Comparison of ENCODE assay signal across 24 cellular contexts in genomic region chr5:83724001-83724400, GRCh38. TPM values are rescaled to one million over a fixed set of nuclear protein-coding genes. Genes with fewer than 3 reads are reported as not detected.
DNase-seq lines count a peak whose midpoint lies in the region; ATAC-seq and TF ChIP-seq lines count a peak whose summit lies in the region.
"Had no signal": no experiment of that assay in that cellular context is flagged by ENCODE, and none has a peak within 500 bp of the region (broad histone marks: within the 10 kb centered on the region; RNA-seq: fewer than 3 reads in every experiment).

No MANE protein-coding gene starts in this region.

- CTCF ChIA-PET in WTC11 (lab: Charles Lee) = no interaction called here

- H3K4me1 Mint-ChIP-seq in endothelial cell (ENCODE audit: unreplicated experiment) (peaks cover 31% of the 10 kb centered on the region), WTC11 (peaks cover 41% of the 10 kb centered on the region)

- H3K4me3 Mint-ChIP-seq in endothelial cell (ENCODE audit: unreplicated experiment) (no peak overlapping the region), WTC11 (no peak overlapping the region)
- H3K4me3 Mint-ChIP-seq: activated T-cell treated with anti-CD3 and anti-CD28 coated beads, Interleukin-2, amount 50 U/mL, for 24 hours; CD4-positive, alpha-beta memory T cell; stimulated activated naive B cell treated with anti-CD40 and anti-IgM and Interleukin-4, amounts not matched to agents 10 μg/mL and 1 μg/mL and 100 μg/mL, for 72 hours had no signal

- H3K4me3 ChIP-seq in osteoblast (ENCODE audit: insufficient read depth, low read length) = no peak overlapping the region
- H3K4me3 ChIP-seq in uterus = no peak overlapping the region
- H3K4me3 ChIP-seq: heart left ventricle, left lung had no signal

- H3K4me1 ChIP-seq in osteoblast (ENCODE audit: insufficient read depth, low read length) = peaks cover 22% of the 10 kb centered on the region
- no peaks in the 10 kb centered on the region for H3K4me1 ChIP-seq in uterus

- intact Hi-C loops in uterus (cut with DNase I; ENCODE audit: low total_unique reads) = no loop called here

- POLR2A ChIA-PET in WTC11 (lab: Charles Lee) = no interaction called here

- H3K27me3 ChIP-seq in osteoblast (ENCODE audit: insufficient read depth, low read length) (no peaks in the 10 kb centered on the region), uterus (no peaks in the 10 kb centered on the region)

- H3K9me3 Mint-ChIP-seq in endothelial cell (ENCODE audit: unreplicated experiment) = no peaks in the 10 kb centered on the region
- H3K9me3 Mint-ChIP-seq in WTC11 = peaks cover 12% of the 10 kb centered on the region
- H3K9me3 Mint-ChIP-seq: activated T-cell treated with anti-CD3 and anti-CD28 coated beads, Interleukin-2, amount 50 U/mL, for 24 hours; stimulated activated naive B cell treated with anti-CD40 and anti-IgM and Interleukin-4, amounts not matched to agents 10 μg/mL and 1 μg/mL and 100 μg/mL, for 72 hours had no signal

- H3K4me2 ChIP-seq in osteoblast (ENCODE audit: insufficient read depth, low read length) = no peak overlapping the region

- H3K36me3 ChIP-seq in osteoblast (ENCODE audit: insufficient read depth, low read length) (no peaks in the 10 kb centered on the region), uterus (no peaks in the 10 kb centered on the region)
- H3K36me3 ChIP-seq: heart left ventricle, left lung had no signal

- H4K20me1 ChIP-seq in osteoblast (ENCODE audit: insufficient read depth, low read length) = no peaks in the 10 kb centered on the region

- ATAC-seq in HG02798 (IDR thresholded peaks at IDR 0.05; ENCODE audit: poor library complexity, unreplicated experiment) (peak; percentile 39), WTC11 (no peak), GM21528 (IDR thresholded peaks at IDR 0.05; ENCODE audit: low FRiP score, unreplicated experiment) (no peak)
- ATAC-seq: heart left ventricle; left lung; stimulated activated naive B cell treated with anti-CD40 and anti-IgM and Interleukin-4, amounts not matched to agents 10 μg/mL and 1 μg/mL and 100 μg/mL, for 72 hours had no signal

- TF ChIP-seq CTCF in endothelial cell (IDR thresholded peaks at IDR 0.05; ENCODE audit: unreplicated experiment) (no peak), osteoblast (IDR thresholded peaks at IDR 0.05; ENCODE audit: extremely low read depth, low read depth, low read length) (no peak), uterus (IDR thresholded peaks at IDR 0.05) (no peak), WTC11 (IDR thresholded peaks at IDR 0.05) (no peak)

- H3K27ac ChIP-seq in osteoblast (ENCODE audit: low read depth, low read length) (peak overlapping the region; percentile 37), uterus (no peak overlapping the region)
- H3K27ac ChIP-seq: heart left ventricle, left lung had no signal

- no peak for TF ChIP-seq POLR2A in uterus (IDR thresholded peaks at IDR 0.05)

- H3K9me3 ChIP-seq in osteoblast (ENCODE audit: low read depth, low read length) = no peaks in the 10 kb centered on the region
- no peaks in the 10 kb centered on the region for H3K9me3 ChIP-seq in uterus
- H3K9me3 ChIP-seq: heart left ventricle, left lung had no signal

- H2AFZ ChIP-seq in osteoblast (ENCODE audit: low read length) = peak overlapping the region; percentile 81

- H3K27me3 Mint-ChIP-seq in endothelial cell (ENCODE audit: unreplicated experiment) (peaks cover 5% of the 10 kb centered on the region), WTC11 (ENCODE audit: low read depth) (no peaks in the 10 kb centered on the region)

- DNase-seq in ELF-1 (ENCODE audit: low read depth, low spot score) = peak; percentile 23
- DNase-seq in endothelial cell (ENCODE audit: low spot score) = no peak
- no peak for DNase-seq in osteoblast (ENCODE audit: insufficient read length, low spot score, missing footprints)
- no peak for DNase-seq in uterus
- no peak for DNase-seq in WTC11 (ENCODE audit: low spot score)
- DNase-seq: activated CD4-positive, alpha-beta T cell treated with anti-CD3 and anti-CD28 coated beads for 1 hour; activated CD8-positive, alpha-beta memory T cell treated with anti-CD3 and anti-CD28 coated beads for 24 hours; activated naive CD4-positive, alpha-beta T cell treated with Interleukin-2 at 50 U/mL for 16 hours; activated T-cell treated with anti-CD3 and anti-CD28 coated beads, Interleukin-2, amount 50 U/mL, for 24 hours; CD4-positive, alpha-beta memory T cell; dermis blood vessel endothelial cell; DMS79 treated with DMSO at 0.1 percent for 48 hours; heart left ventricle; KG1; left lung; NCI-H1694; NCI-H2171; NCI-H774; SHP77; stimulated activated CD4-positive, alpha-beta T cell treated with anti-CD3 and anti-CD28 coated beads, Interleukin-1b, Interleukin-23, amount 100 ng/mL, for 48 hours; stimulated activated naive B cell treated with anti-CD40 and anti-IgM and Interleukin-4, amounts not matched to agents 10 μg/mL and 1 μg/mL and 100 μg/mL, for 72 hours had no signal

- H3K36me3 Mint-ChIP-seq in endothelial cell (ENCODE audit: low read depth, unreplicated experiment) (no peaks in the 10 kb centered on the region), WTC11 (no peaks in the 10 kb centered on the region; the same call in 1 of the 2 replicates)
- H3K36me3 Mint-ChIP-seq: CD4-positive, alpha-beta memory T cell; stimulated activated naive B cell treated with anti-CD40 and anti-IgM and Interleukin-4, amounts not matched to agents 10 μg/mL and 1 μg/mL and 100 μg/mL, for 72 hours had no signal

- H3K79me2 ChIP-seq in osteoblast (ENCODE audit: insufficient read depth, low read length) = no peaks in the 10 kb centered on the region

- H3K27ac Mint-ChIP-seq in endothelial cell (ENCODE audit: unreplicated experiment) (peak overlapping the region; percentile 45), WTC11 (no peak overlapping the region)
- H3K27ac Mint-ChIP-seq: activated T-cell treated with anti-CD3 and anti-CD28 coated beads, Interleukin-2, amount 50 U/mL, for 24 hours; CD4-positive, alpha-beta memory T cell; stimulated activated naive B cell treated with anti-CD40 and anti-IgM and Interleukin-4, amounts not matched to agents 10 μg/mL and 1 μg/mL and 100 μg/mL, for 72 hours had no signal

TF ChIP-seq in WTC11, 78 proteins besides CTCF, POLR2A, EP300 and RAD21 (continues in another document):
- TF ChIP-seq, protein P1, sequence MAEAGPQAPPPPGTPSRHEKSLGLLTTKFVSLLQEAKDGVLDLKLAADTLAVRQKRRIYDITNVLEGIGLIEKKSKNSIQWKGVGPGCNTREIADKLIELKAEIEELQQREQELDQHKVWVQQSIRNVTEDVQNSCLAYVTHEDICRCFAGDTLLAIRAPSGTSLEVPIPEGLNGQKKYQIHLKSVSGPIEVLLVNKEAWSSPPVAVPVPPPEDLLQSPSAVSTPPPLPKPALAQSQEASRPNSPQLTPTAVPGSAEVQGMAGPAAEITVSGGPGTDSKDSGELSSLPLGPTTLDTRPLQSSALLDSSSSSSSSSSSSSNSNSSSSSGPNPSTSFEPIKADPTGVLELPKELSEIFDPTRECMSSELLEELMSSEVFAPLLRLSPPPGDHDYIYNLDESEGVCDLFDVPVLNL (CRISPR knock-in tag; IDR thresholded peaks at IDR 0.05; ENCODE audit: borderline replicate concordance, low read depth) = no peak
- TF ChIP-seq, protein P2, sequence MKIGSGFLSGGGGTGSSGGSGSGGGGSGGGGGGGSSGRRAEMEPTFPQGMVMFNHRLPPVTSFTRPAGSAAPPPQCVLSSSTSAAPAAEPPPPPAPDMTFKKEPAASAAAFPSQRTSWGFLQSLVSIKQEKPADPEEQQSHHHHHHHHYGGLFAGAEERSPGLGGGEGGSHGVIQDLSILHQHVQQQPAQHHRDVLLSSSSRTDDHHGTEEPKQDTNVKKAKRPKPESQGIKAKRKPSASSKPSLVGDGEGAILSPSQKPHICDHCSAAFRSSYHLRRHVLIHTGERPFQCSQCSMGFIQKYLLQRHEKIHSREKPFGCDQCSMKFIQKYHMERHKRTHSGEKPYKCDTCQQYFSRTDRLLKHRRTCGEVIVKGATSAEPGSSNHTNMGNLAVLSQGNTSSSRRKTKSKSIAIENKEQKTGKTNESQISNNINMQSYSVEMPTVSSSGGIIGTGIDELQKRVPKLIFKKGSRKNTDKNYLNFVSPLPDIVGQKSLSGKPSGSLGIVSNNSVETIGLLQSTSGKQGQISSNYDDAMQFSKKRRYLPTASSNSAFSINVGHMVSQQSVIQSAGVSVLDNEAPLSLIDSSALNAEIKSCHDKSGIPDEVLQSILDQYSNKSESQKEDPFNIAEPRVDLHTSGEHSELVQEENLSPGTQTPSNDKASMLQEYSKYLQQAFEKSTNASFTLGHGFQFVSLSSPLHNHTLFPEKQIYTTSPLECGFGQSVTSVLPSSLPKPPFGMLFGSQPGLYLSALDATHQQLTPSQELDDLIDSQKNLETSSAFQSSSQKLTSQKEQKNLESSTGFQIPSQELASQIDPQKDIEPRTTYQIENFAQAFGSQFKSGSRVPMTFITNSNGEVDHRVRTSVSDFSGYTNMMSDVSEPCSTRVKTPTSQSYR (CRISPR knock-in tag; IDR thresholded peaks at IDR 0.05) = no peak
- TF ChIP-seq FOXK1 (CRISPR knock-in tag; IDR thresholded peaks at IDR 0.05) (no peak), GRHL2 (CRISPR knock-in tag; IDR thresholded peaks at IDR 0.05; ENCODE audit: insufficient replicate concordance, severe bottlenecking) (no peak), EMX1 (CRISPR knock-in tag; IDR thresholded peaks at IDR 0.05) (no peak)
- TF ChIP-seq, protein P3, sequence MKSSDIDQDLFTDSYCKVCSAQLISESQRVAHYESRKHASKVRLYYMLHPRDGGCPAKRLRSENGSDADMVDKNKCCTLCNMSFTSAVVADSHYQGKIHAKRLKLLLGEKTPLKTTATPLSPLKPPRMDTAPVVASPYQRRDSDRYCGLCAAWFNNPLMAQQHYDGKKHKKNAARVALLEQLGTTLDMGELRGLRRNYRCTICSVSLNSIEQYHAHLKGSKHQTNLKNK (CRISPR knock-in tag; IDR thresholded peaks at IDR 0.05) = no peak

RNA-seq across cellular contexts. Expression of gene HAPLN1, which starts 3.3 kb away (rescaled TPM):
- 42.1 TPM for total RNA-seq in endothelial cell (ENCODE audit: unreplicated experiment)
- 18.8 and 36.5 TPM in 2 replicates for total RNA-seq in osteoblast
- 1 to 10 TPM in 1 of 4 donors, not detected in 3; 2.0 TPM for total RNA-seq in uterus
- total RNA-seq in WTC11 (2021) = 5.3 to 9.4 TPM (median 7.6 TPM) in 3 replicates
- total RNA-seq: bronchial epithelial cell; CD4-positive, alpha-beta memory T cell had no signal
